In genomic region chr19:51060336-51060735, GRCh38 we compare ENCODE assay signal across 42 cellular contexts. TPM values are rescaled to one million over a fixed set of nuclear protein-coding genes. Genes with fewer than 3 reads are reported as not detected.
"Had no signal": no experiment of that assay in that cellular context is flagged by ENCODE, and none has a peak within 500 bp of the region (broad histone marks: within the 10 kb centered on the region; RNA-seq: fewer than 3 reads in every experiment).

No MANE protein-coding gene starts in this region.

- H3K4me1 ChIP-seq: ascending aorta, breast epithelium had no signal

- H3K36me3 Mint-ChIP-seq: activated naive CD4-positive, alpha-beta T cell treated with anti-CD3 and anti-CD28 coated beads, Interleukin-2, amount 10 ng/mL, durations not matched to agents 7 days and 5 days; activated naive CD4-positive, alpha-beta T cell treated with anti-CD3 and anti-CD28 coated beads, Interleukin-2, amount 50 U/mL, for 24 hours; activated naive CD4-positive, alpha-beta T cell treated with anti-CD3 and anti-CD28 coated beads, Interleukin-2, amount 50 U/mL, for 72 hours; activated naive CD8-positive, alpha-beta T cell; activated naive CD8-positive, alpha-beta T cell treated with anti-CD3 and anti-CD28 coated beads for 36 hours; activated naive CD8-positive, alpha-beta T cell treated with anti-CD3 and anti-CD28 coated beads, Interleukin-2, amount 10 ng/mL, durations not matched to agents 7 days and 5 days; brain had no signal

- H3K4me3 ChIP-seq: adrenal gland, ascending aorta, body of pancreas, breast epithelium, cardiac muscle cell had no signal

- H3K36me3 ChIP-seq: adrenal gland, ascending aorta, brain microvascular endothelial cell, breast epithelium, cardiac muscle cell had no signal

- H3K27ac Mint-ChIP-seq: activated naive CD4-positive, alpha-beta T cell treated with anti-CD3 and anti-CD28 coated beads for 36 hours; activated naive CD4-positive, alpha-beta T cell treated with anti-CD3 and anti-CD28 coated beads, Interleukin-2, amount 10 ng/mL, durations not matched to agents 7 days and 5 days; activated naive CD4-positive, alpha-beta T cell treated with anti-CD3 and anti-CD28 coated beads, Interleukin-2, amount 50 U/mL, for 24 hours; activated naive CD4-positive, alpha-beta T cell treated with anti-CD3 and anti-CD28 coated beads, Interleukin-2, amount 50 U/mL, for 72 hours; activated naive CD8-positive, alpha-beta T cell; activated naive CD8-positive, alpha-beta T cell treated with anti-CD3 and anti-CD28 coated beads for 36 hours; activated naive CD8-positive, alpha-beta T cell treated with anti-CD3 and anti-CD28 coated beads, Interleukin-2, amount 10 ng/mL, durations not matched to agents 7 days and 5 days; activated naive CD8-positive, alpha-beta T cell treated with anti-CD3 and anti-CD28 coated beads, Interleukin-2, amount 50 U/mL, for 24 hours; activated T-cell treated with anti-CD3 and anti-CD28 coated beads, Interleukin-2, amount 50 U/mL, for 24 hours; activated T-cell treated with anti-CD3 and anti-CD28 coated beads, Interleukin-2, amount 50 U/mL, for 72 hours; activated T-helper 1 cell treated with anti-CD3 and anti-CD28 coated beads, Interleukin-12 subunit alpha, Interleukin-12 subunit beta, Interleukin-2, Interleukin-4 antibody, amounts not matched to agents 30 ng/mL and 10 ng/mL and 1 ng/mL, durations not matched to agents 14 hours and 24 hours and 36 hours; activated T-helper 17 cell treated with anti-CD3 and anti-CD28 coated beads, Interleukin-2, amount 50 U/mL, for 72 hours; activated T-helper 2 cell treated with anti-CD3 and anti-CD28 coated beads, Interferon-gamma antibody, Interleukin-2, Interleukin-4, amounts not matched to agents 10 μg/mL and 5 μg/mL and 100 μg/mL, durations not matched to agents 14 hours and 24 hours and 36 hours; brain had no signal

- ATAC-seq: activated naive CD4-positive, alpha-beta T cell treated with anti-CD3 and anti-CD28 coated beads, Interleukin-2, amount 50 U/mL, for 72 hours; activated naive CD8-positive, alpha-beta T cell treated with anti-CD3 and anti-CD28 coated beads, Interleukin-2, amount 50 U/mL, for 24 hours; activated T-cell treated with anti-CD3 and anti-CD28 coated beads, Interleukin-2, amount 50 U/mL, for 4 hours; activated T-cell treated with anti-CD3 and anti-CD28 coated beads, Interleukin-2, amount 50 U/mL, for 72 hours; activated T-helper 17 cell treated with anti-CD3 and anti-CD28 coated beads, Interleukin-2, amount 50 U/mL, for 72 hours; body of pancreas had no signal

- H3K27me3 ChIP-seq: adrenal gland, ascending aorta, body of pancreas, brain microvascular endothelial cell, breast epithelium, cardiac muscle cell had no signal

- H3K9me3 ChIP-seq: adrenal gland, ascending aorta, body of pancreas, breast epithelium had no signal

- H3K4me3 Mint-ChIP-seq: activated naive CD4-positive, alpha-beta T cell treated with anti-CD3 and anti-CD28 coated beads for 36 hours; activated naive CD4-positive, alpha-beta T cell treated with anti-CD3 and anti-CD28 coated beads, Interleukin-2, amount 10 ng/mL, durations not matched to agents 7 days and 5 days; activated naive CD4-positive, alpha-beta T cell treated with anti-CD3 and anti-CD28 coated beads, Interleukin-2, amount 50 U/mL, for 24 hours; activated naive CD8-positive, alpha-beta T cell; activated naive CD8-positive, alpha-beta T cell treated with anti-CD3 and anti-CD28 coated beads for 36 hours; activated naive CD8-positive, alpha-beta T cell treated with anti-CD3 and anti-CD28 coated beads, Interleukin-2, amount 10 ng/mL, durations not matched to agents 7 days and 5 days; activated naive CD8-positive, alpha-beta T cell treated with anti-CD3 and anti-CD28 coated beads, Interleukin-2, amount 50 U/mL, for 24 hours; activated T-cell treated with anti-CD3 and anti-CD28 coated beads, Interleukin-2, amount 50 U/mL, for 24 hours; activated T-cell treated with anti-CD3 and anti-CD28 coated beads, Interleukin-2, amount 50 U/mL, for 4 hours; activated T-cell treated with anti-CD3 and anti-CD28 coated beads, Interleukin-2, amount 50 U/mL, for 72 hours; activated T-helper 1 cell treated with anti-CD3 and anti-CD28 coated beads, Interleukin-12 subunit alpha, Interleukin-12 subunit beta, Interleukin-2, Interleukin-4 antibody, amounts not matched to agents 30 ng/mL and 10 ng/mL and 1 ng/mL, durations not matched to agents 14 hours and 24 hours and 36 hours; activated T-helper 17 cell treated with anti-CD3 and anti-CD28 coated beads, Interleukin-2, amount 50 U/mL, for 72 hours; brain; central memory CD8-positive, alpha-beta T cell had no signal

- H3K9me3 Mint-ChIP-seq: activated naive CD4-positive, alpha-beta T cell treated with anti-CD3 and anti-CD28 coated beads for 36 hours; activated naive CD4-positive, alpha-beta T cell treated with anti-CD3 and anti-CD28 coated beads, Interleukin-2, amount 10 ng/mL, durations not matched to agents 7 days and 5 days; activated naive CD4-positive, alpha-beta T cell treated with anti-CD3 and anti-CD28 coated beads, Interleukin-2, amount 50 U/mL, for 24 hours; activated naive CD8-positive, alpha-beta T cell treated with anti-CD3 and anti-CD28 coated beads for 36 hours; activated naive CD8-positive, alpha-beta T cell treated with anti-CD3 and anti-CD28 coated beads, Interleukin-2, amount 10 ng/mL, durations not matched to agents 7 days and 5 days; activated T-cell treated with anti-CD3 and anti-CD28 coated beads, Interleukin-2, amount 50 U/mL, for 24 hours; activated T-cell treated with anti-CD3 and anti-CD28 coated beads, Interleukin-2, amount 50 U/mL, for 4 hours; activated T-helper 1 cell treated with anti-CD3 and anti-CD28 coated beads, Interleukin-12 subunit alpha, Interleukin-12 subunit beta, Interleukin-2, Interleukin-4 antibody, amounts not matched to agents 30 ng/mL and 10 ng/mL and 1 ng/mL, durations not matched to agents 14 hours and 24 hours and 36 hours; activated T-helper 17 cell treated with anti-CD3 and anti-CD28 coated beads, Interleukin-2, amount 50 U/mL, for 72 hours; activated T-helper 2 cell treated with anti-CD3 and anti-CD28 coated beads, Interferon-gamma antibody, Interleukin-2, Interleukin-4, amounts not matched to agents 10 μg/mL and 5 μg/mL and 100 μg/mL, durations not matched to agents 14 hours and 24 hours and 36 hours had no signal

- DNase-seq: activated effector memory CD4-positive, alpha-beta T cell treated with anti-CD3 and anti-CD28 coated beads, Interleukin-2, amount 50 U/mL, for 16 hours; activated effector memory CD4-positive, alpha-beta T cell treated with Interleukin-2 at 50 U/mL for 16 hours; activated gamma-delta T cell; activated gamma-delta T cell treated with Interleukin-2 at 50 U/mL for 16 hours; activated naive CD4-positive, alpha-beta T cell; activated naive CD4-positive, alpha-beta T cell treated with anti-CD3 and anti-CD28 coated beads for 36 hours; activated naive CD4-positive, alpha-beta T cell treated with anti-CD3 and anti-CD28 coated beads, Interleukin-2, amount 10 ng/mL, durations not matched to agents 7 days and 5 days; activated naive CD4-positive, alpha-beta T cell treated with anti-CD3 and anti-CD28 coated beads, Interleukin-2, amount 50 U/mL, for 16 hours; activated naive CD4-positive, alpha-beta T cell treated with Interleukin-2 at 50 U/mL for 16 hours; activated naive CD8-positive, alpha-beta T cell treated with anti-CD3 and anti-CD28 coated beads for 36 hours; activated naive CD8-positive, alpha-beta T cell treated with anti-CD3 and anti-CD28 coated beads, Interleukin-2, amount 10 ng/mL, durations not matched to agents 7 days and 5 days; activated naive CD8-positive, alpha-beta T cell treated with anti-CD3 and anti-CD28 coated beads, Interleukin-2, amount 50 U/mL, for 24 hours; activated T-cell treated with anti-CD3 and anti-CD28 coated beads, Interleukin-2, amount 50 U/mL, for 24 hours; activated T-cell treated with anti-CD3 and anti-CD28 coated beads, Interleukin-2, amount 50 U/mL, for 4 hours; activated T-cell treated with anti-CD3 and anti-CD28 coated beads, Interleukin-2, amount 50 U/mL, for 48 hours; activated T-cell treated with anti-CD3 and anti-CD28 coated beads, Interleukin-2, amount 50 U/mL, for 72 hours; adrenal gland; amniotic stem cell; amygdala; anterior cingulate cortex; aorta; body of pancreas; brain microvascular endothelial cell; caudate nucleus; central memory CD4-positive, alpha-beta T cell; cerebellar nuclear complex had no signal

- H3K4me1 Mint-ChIP-seq: activated naive CD4-positive, alpha-beta T cell treated with anti-CD3 and anti-CD28 coated beads, Interleukin-2, amount 50 U/mL, for 24 hours; activated T-helper 17 cell treated with anti-CD3 and anti-CD28 coated beads, Interleukin-2, amount 50 U/mL, for 72 hours; brain; central memory CD8-positive, alpha-beta T cell had no signal

- H3K27ac ChIP-seq: adrenal gland, ascending aorta, body of pancreas, brain microvascular endothelial cell, breast epithelium, cardiac muscle cell had no signal

- FAIRE-seq: astrocyte, bronchial epithelial cell had no signal

RNA-seq across cellular contexts. Expression of gene KLK13, which starts 4.6 kb away (rescaled TPM):
- total RNA-seq: activated naive CD4-positive, alpha-beta T cell treated with anti-CD3 and anti-CD28 coated beads for 36 hours; activated naive CD4-positive, alpha-beta T cell treated with anti-CD3 and anti-CD28 coated beads, Interleukin-2, amount 50 U/mL, for 72 hours; activated naive CD8-positive, alpha-beta T cell treated with anti-CD3 and anti-CD28 coated beads for 36 hours; activated naive CD8-positive, alpha-beta T cell treated with anti-CD3 and anti-CD28 coated beads, Interleukin-2, amount 10 ng/mL, durations not matched to agents 7 days and 5 days; activated T-cell treated with anti-CD3 and anti-CD28 coated beads, Interleukin-2, amount 50 U/mL, for 4 hours; activated T-cell treated with anti-CD3 and anti-CD28 coated beads, Interleukin-2, amount 50 U/mL, for 72 hours; activated T-helper 1 cell treated with anti-CD3 and anti-CD28 coated beads, Interleukin-12 subunit alpha, Interleukin-12 subunit beta, Interleukin-2, Interleukin-4 antibody, amounts not matched to agents 30 ng/mL and 10 ng/mL and 1 ng/mL, durations not matched to agents 14 hours and 24 hours and 36 hours; activated T-helper 17 cell treated with anti-CD3 and anti-CD28 coated beads, Interleukin-2, amount 50 U/mL, for 72 hours; activated T-helper 2 cell treated with anti-CD3 and anti-CD28 coated beads, Interferon-gamma antibody, Interleukin-2, Interleukin-4, amounts not matched to agents 10 μg/mL and 5 μg/mL and 100 μg/mL, durations not matched to agents 14 hours and 24 hours and 36 hours; adrenal gland; aorta; ascending aorta; breast epithelium; cardiac septum; cerebellum; chondrocyte had no signal
- polyA plus RNA-seq: cardiac muscle cell had no signal

RNA-seq across cellular contexts. Expression of gene KLK14, which starts 22.4 kb away (rescaled TPM):
- total RNA-seq: ascending aorta, body of pancreas, bronchial epithelial cell, cerebellum, chondrocyte had no signal
- polyA plus RNA-seq: cardiac muscle cell had no signal

RNA-seq across cellular contexts. Expression of gene KLK12, which starts 25.5 kb away (rescaled TPM):
- total RNA-seq: activated naive CD4-positive, alpha-beta T cell treated with anti-CD3 and anti-CD28 coated beads for 36 hours; activated naive CD4-positive, alpha-beta T cell treated with anti-CD3 and anti-CD28 coated beads, Interleukin-2, amount 50 U/mL, for 72 hours; activated naive CD8-positive, alpha-beta T cell treated with anti-CD3 and anti-CD28 coated beads for 36 hours; activated naive CD8-positive, alpha-beta T cell treated with anti-CD3 and anti-CD28 coated beads, Interleukin-2, amount 10 ng/mL, durations not matched to agents 7 days and 5 days; activated T-cell treated with anti-CD3 and anti-CD28 coated beads, Interleukin-2, amount 50 U/mL, for 4 hours; activated T-cell treated with anti-CD3 and anti-CD28 coated beads, Interleukin-2, amount 50 U/mL, for 72 hours; activated T-helper 1 cell treated with anti-CD3 and anti-CD28 coated beads, Interleukin-12 subunit alpha, Interleukin-12 subunit beta, Interleukin-2, Interleukin-4 antibody, amounts not matched to agents 30 ng/mL and 10 ng/mL and 1 ng/mL, durations not matched to agents 14 hours and 24 hours and 36 hours; activated T-helper 17 cell treated with anti-CD3 and anti-CD28 coated beads, Interleukin-2, amount 50 U/mL, for 72 hours; activated T-helper 2 cell treated with anti-CD3 and anti-CD28 coated beads, Interferon-gamma antibody, Interleukin-2, Interleukin-4, amounts not matched to agents 10 μg/mL and 5 μg/mL and 100 μg/mL, durations not matched to agents 14 hours and 24 hours and 36 hours; adrenal gland; aorta; ascending aorta; astrocyte; body of pancreas; breast epithelium; bronchial epithelial cell; cardiac muscle cell; cardiac septum; cerebellum; chondrocyte had no signal
- polyA plus RNA-seq: aorta, cardiac muscle cell had no signal

RNA-seq across cellular contexts. Expression of gene KLK11, which starts 33.9 kb away (rescaled TPM):
- total RNA-seq: activated naive CD4-positive, alpha-beta T cell treated with anti-CD3 and anti-CD28 coated beads for 36 hours; activated naive CD4-positive, alpha-beta T cell treated with anti-CD3 and anti-CD28 coated beads, Interleukin-2, amount 50 U/mL, for 72 hours; activated naive CD8-positive, alpha-beta T cell treated with anti-CD3 and anti-CD28 coated beads for 36 hours; activated naive CD8-positive, alpha-beta T cell treated with anti-CD3 and anti-CD28 coated beads, Interleukin-2, amount 10 ng/mL, durations not matched to agents 7 days and 5 days; activated T-cell treated with anti-CD3 and anti-CD28 coated beads, Interleukin-2, amount 50 U/mL, for 72 hours; activated T-helper 1 cell treated with anti-CD3 and anti-CD28 coated beads, Interleukin-12 subunit alpha, Interleukin-12 subunit beta, Interleukin-2, Interleukin-4 antibody, amounts not matched to agents 30 ng/mL and 10 ng/mL and 1 ng/mL, durations not matched to agents 14 hours and 24 hours and 36 hours; activated T-helper 17 cell treated with anti-CD3 and anti-CD28 coated beads, Interleukin-2, amount 50 U/mL, for 72 hours; activated T-helper 2 cell treated with anti-CD3 and anti-CD28 coated beads, Interferon-gamma antibody, Interleukin-2, Interleukin-4, amounts not matched to agents 10 μg/mL and 5 μg/mL and 100 μg/mL, durations not matched to agents 14 hours and 24 hours and 36 hours; adrenal gland; aorta; ascending aorta; astrocyte; cardiac muscle cell; cardiac septum; cerebellum; chondrocyte had no signal
- polyA plus RNA-seq: cardiac muscle cell had no signal

RNA-seq across cellular contexts. Expression of gene KLK10, which starts 40.8 kb away (rescaled TPM):
- total RNA-seq: activated naive CD4-positive, alpha-beta T cell treated with anti-CD3 and anti-CD28 coated beads for 36 hours; activated naive CD4-positive, alpha-beta T cell treated with anti-CD3 and anti-CD28 coated beads, Interleukin-2, amount 50 U/mL, for 72 hours; activated naive CD8-positive, alpha-beta T cell treated with anti-CD3 and anti-CD28 coated beads for 36 hours; activated naive CD8-positive, alpha-beta T cell treated with anti-CD3 and anti-CD28 coated beads, Interleukin-2, amount 10 ng/mL, durations not matched to agents 7 days and 5 days; activated T-cell treated with anti-CD3 and anti-CD28 coated beads, Interleukin-2, amount 50 U/mL, for 4 hours; activated T-cell treated with anti-CD3 and anti-CD28 coated beads, Interleukin-2, amount 50 U/mL, for 72 hours; activated T-helper 1 cell treated with anti-CD3 and anti-CD28 coated beads, Interleukin-12 subunit alpha, Interleukin-12 subunit beta, Interleukin-2, Interleukin-4 antibody, amounts not matched to agents 30 ng/mL and 10 ng/mL and 1 ng/mL, durations not matched to agents 14 hours and 24 hours and 36 hours; activated T-helper 17 cell treated with anti-CD3 and anti-CD28 coated beads, Interleukin-2, amount 50 U/mL, for 72 hours; activated T-helper 2 cell treated with anti-CD3 and anti-CD28 coated beads, Interferon-gamma antibody, Interleukin-2, Interleukin-4, amounts not matched to agents 10 μg/mL and 5 μg/mL and 100 μg/mL, durations not matched to agents 14 hours and 24 hours and 36 hours; aorta; body of pancreas; cardiac septum; chondrocyte had no signal
- polyA plus RNA-seq: cardiac muscle cell had no signal
